24 cellular contexts compared by ENCODE assay signal in the genomic region with DNA sequence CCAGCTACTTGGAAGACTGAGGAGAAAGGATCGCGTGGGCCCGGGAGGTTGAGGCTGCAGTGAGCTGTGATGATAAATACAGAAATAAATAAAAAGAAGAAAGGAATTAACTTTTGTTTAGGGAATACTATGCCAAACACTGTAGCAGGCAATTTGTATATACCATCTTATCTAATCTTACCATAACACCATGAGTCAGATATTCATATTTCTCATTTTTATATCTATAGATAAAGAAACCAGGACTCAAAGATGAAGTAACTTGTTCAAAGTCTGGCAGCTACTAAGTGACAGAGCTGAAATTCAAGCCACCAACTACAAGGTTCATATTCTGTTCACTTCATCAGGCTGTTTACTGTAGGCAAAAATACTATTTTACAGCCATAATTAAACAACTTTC.
DNase-seq lines count a peak whose midpoint lies in the region; ATAC-seq and TF ChIP-seq lines count a peak whose summit lies in the region.
"Had no signal": no experiment of that assay in that cellular context is flagged by ENCODE, and none has a peak within 500 bp of the region (broad histone marks: within the 10 kb centered on the region; RNA-seq: fewer than 3 reads in every experiment).

No MANE protein-coding gene starts in this region.

- TF ChIP-seq CTCF in GM23338 (conservative IDR thresholded peaks at IDR 0.05; ENCODE audit: low read depth in 2 of 2): no peak

- intact Hi-C loops in naive thymus-derived CD4-positive, alpha-beta T cell (cut with micrococcal nuclease): loop anchor here (5.0 to 10.0 kb wide), 2 partner anchors 634 to 727 kb away; a partner anchor contains a TSS

- ATAC-seq in activated T-cell treated with anti-CD3 and anti-CD28 coated beads, Interleukin-2, amount 50 U/mL, for 4 hours: no peak
- ATAC-seq in GM23338: no peak
- no peak for ATAC-seq in activated T-helper 17 cell treated with anti-CD3 and anti-CD28 coated beads, Interleukin-2, amount 50 U/mL, for 72 hours (replicated peaks)
- ATAC-seq in naive thymus-derived CD4-positive, alpha-beta T cell: no peak
- ATAC-seq: gastroesophageal sphincter, HepG2, WTC11 had no signal

- no peak overlapping the region for H3K27ac ChIP-seq in GM23338 (ENCODE audit: low read depth)
- peak overlapping the region; percentile 27 for H3K27ac ChIP-seq in naive thymus-derived CD4-positive, alpha-beta T cell (ENCODE audit: low read depth, low read length)
- H3K27ac ChIP-seq: coronary artery, esophagus muscularis mucosa, gastroesophageal sphincter, left ventricle myocardium inferior, SK-N-MC had no signal

- H3K4me1 Mint-ChIP-seq in activated T-cell treated with anti-CD3 and anti-CD28 coated beads, Interleukin-2, amount 50 U/mL, for 24 hours (ENCODE audit: low read depth): peaks cover 81% of the 10 kb centered on the region
- H3K4me1 Mint-ChIP-seq in activated T-cell treated with anti-CD3 and anti-CD28 coated beads, Interleukin-2, amount 50 U/mL, for 4 hours (ENCODE audit: low read depth): peaks cover 78% of the 10 kb centered on the region
- H3K4me1 Mint-ChIP-seq in GM23338: peaks cover 8% of the 10 kb centered on the region; the same call in 2 of the 3 replicates
- peaks cover 62% of the 10 kb centered on the region for H3K4me1 Mint-ChIP-seq in activated T-helper 17 cell treated with anti-CD3 and anti-CD28 coated beads, Interleukin-2, amount 50 U/mL, for 72 hours
- H3K4me1 Mint-ChIP-seq in naive thymus-derived CD4-positive, alpha-beta T cell: peaks cover 67 to 94% (median 81%) of the 10 kb centered on the region in 7 donors

- H3K9me3 Mint-ChIP-seq in activated T-cell treated with anti-CD3 and anti-CD28 coated beads, Interleukin-2, amount 50 U/mL, for 24 hours: peaks cover 19% of the 10 kb centered on the region
- peaks cover 17% of the 10 kb centered on the region for H3K9me3 Mint-ChIP-seq in activated T-cell treated with anti-CD3 and anti-CD28 coated beads, Interleukin-2, amount 50 U/mL, for 4 hours
- no peaks in the 10 kb centered on the region for H3K9me3 Mint-ChIP-seq in GM23338
- peaks cover 9% of the 10 kb centered on the region for H3K9me3 Mint-ChIP-seq in activated T-helper 17 cell treated with anti-CD3 and anti-CD28 coated beads, Interleukin-2, amount 50 U/mL, for 72 hours
- peaks cover 2 to 40% (median 10%) of the 10 kb centered on the region in 11 donors for H3K9me3 Mint-ChIP-seq in naive thymus-derived CD4-positive, alpha-beta T cell
- H3K9me3 Mint-ChIP-seq: WTC11 had no signal

- DNase-seq in activated T-cell treated with anti-CD3 and anti-CD28 coated beads, Interleukin-2, amount 50 U/mL, for 24 hours: no peak
- no peak for DNase-seq in activated T-cell treated with anti-CD3 and anti-CD28 coated beads, Interleukin-2, amount 50 U/mL, for 4 hours
- DNase-seq in GM23338 (ENCODE audit: low spot score): no peak
- DNase-seq in naive thymus-derived CD4-positive, alpha-beta T cell: no peak
- DNase-seq in HT-29 (ENCODE audit: low spot score): no peak
- DNase-seq in NCI-H2171 (lab: John Stamatoyannopoulos, UW): no peak
- DNase-seq: ACHN; hypothalamus; left ventricle myocardium inferior; naive B cell; NCI-H1092 treated with DMSO at 0.1 percent for 48 hours; NCI-H2029; NCI-H226; NCI-H748 treated with DMSO at 0.1 percent for 48 hours; stimulated activated CD4-positive, alpha-beta T cell treated with anti-CD3 and anti-CD28 coated beads, Interleukin-1b, Interleukin-23, amount 100 ng/mL, for 48 hours had no signal

- no peaks in the 10 kb centered on the region for H4K20me1 ChIP-seq in GM23338 (replicated peaks; ENCODE audit: insufficient read depth)

- H3K4me1 ChIP-seq in GM23338 (ENCODE audit: insufficient read depth): no peaks in the 10 kb centered on the region; the same call in 1 of the 2 replicates
- H3K4me1 ChIP-seq in naive thymus-derived CD4-positive, alpha-beta T cell (ENCODE audit: control insufficient read depth in 2 of 2, insufficient read depth in 2 of 2, low read length in 2 of 2): peaks cover 62 to 64% of the 10 kb centered on the region in 2 donors
- H3K4me1 ChIP-seq: HAP-1 had no signal

- POLR2A ChIA-PET in naive thymus-derived CD4-positive, alpha-beta T cell (lab: Charles Lee): interaction anchor here (0.6 to 14.5 kb wide), 8 partner anchors 9 to 121 kb away, joined by 3 to 293 read pairs (median 4); a partner anchor contains a TSS

- 0 out of 2 replicates have a peak, but pooled peaks cover 3% of the 10 kb centered on the region for H3K9me2 ChIP-seq in GM23338 (ENCODE audit: insufficient read depth)

- no peaks in the 10 kb centered on the region for H3K36me3 ChIP-seq in GM23338 (ENCODE audit: insufficient read depth)
- H3K36me3 ChIP-seq in naive thymus-derived CD4-positive, alpha-beta T cell (ENCODE audit: control insufficient read depth in 2 of 3, insufficient read depth in 3 of 3, low read length in 3 of 3): no peaks in the 10 kb centered on the region
- H3K36me3 ChIP-seq: esophagus muscularis mucosa, gastroesophageal sphincter, HAP-1, left ventricle myocardium inferior had no signal

- CTCF ChIA-PET in naive thymus-derived CD4-positive, alpha-beta T cell (lab: Charles Lee): interaction anchor here (0.7 to 2.1 kb wide), 7 partner anchors 17 to 125 kb away, joined by 3 to 14 read pairs (median 4); no protein-coding TSS in a partner anchor

- H3K27ac Mint-ChIP-seq in activated T-cell treated with anti-CD3 and anti-CD28 coated beads, Interleukin-2, amount 50 U/mL, for 24 hours: peak overlapping the region; percentile 10
- H3K27ac Mint-ChIP-seq in GM23338: no peak overlapping the region
- no peak overlapping the region for H3K27ac Mint-ChIP-seq in activated T-helper 17 cell treated with anti-CD3 and anti-CD28 coated beads, Interleukin-2, amount 50 U/mL, for 72 hours
- peak overlapping the region; percentile 92 to 100 (median 98) for H3K27ac Mint-ChIP-seq in naive thymus-derived CD4-positive, alpha-beta T cell
- H3K27ac Mint-ChIP-seq: WTC11 had no signal

- no peaks in the 10 kb centered on the region for H3K79me2 ChIP-seq in GM23338 (replicated peaks; ENCODE audit: insufficient read depth)

- no peak overlapping the region for H3K4me2 ChIP-seq in GM23338

- H2AFZ ChIP-seq in GM23338: 0 out of 2 replicates have a peak overlapping the region, but pooled peaks have one; percentile 9

- peaks cover 19% of the 10 kb centered on the region for H3K36me3 Mint-ChIP-seq in activated T-cell treated with anti-CD3 and anti-CD28 coated beads, Interleukin-2, amount 50 U/mL, for 24 hours (ENCODE audit: low read depth)
- peaks cover 3% of the 10 kb centered on the region for H3K36me3 Mint-ChIP-seq in activated T-cell treated with anti-CD3 and anti-CD28 coated beads, Interleukin-2, amount 50 U/mL, for 4 hours (ENCODE audit: insufficient read depth)
- no peaks in the 10 kb centered on the region for H3K36me3 Mint-ChIP-seq in GM23338 (ENCODE audit: low read depth)
- no peaks in the 10 kb centered on the region for H3K36me3 Mint-ChIP-seq in activated T-helper 17 cell treated with anti-CD3 and anti-CD28 coated beads, Interleukin-2, amount 50 U/mL, for 72 hours (ENCODE audit: low read depth)
- peaks cover 3 to 56% (median 8%) of the 10 kb centered on the region in 5 donors for H3K36me3 Mint-ChIP-seq in naive thymus-derived CD4-positive, alpha-beta T cell
- H3K36me3 Mint-ChIP-seq: WTC11 had no signal

- H3F3A ChIP-seq in GM23338 (replicated peaks; ENCODE audit: low read depth): no peaks in the 10 kb centered on the region

- H3K27me3 ChIP-seq in GM23338 (ENCODE audit: insufficient read depth): no peaks in the 10 kb centered on the region
- H3K27me3 ChIP-seq in naive thymus-derived CD4-positive, alpha-beta T cell (ENCODE audit: control insufficient read depth in 2 of 2, insufficient read depth in 2 of 2, low read length in 2 of 2): no peaks in the 10 kb centered on the region
- H3K27me3 ChIP-seq: esophagus muscularis mucosa, gastroesophageal sphincter had no signal

- no peaks in the 10 kb centered on the region for H3K27me3 Mint-ChIP-seq in activated T-cell treated with anti-CD3 and anti-CD28 coated beads, Interleukin-2, amount 50 U/mL, for 24 hours
- no peaks in the 10 kb centered on the region for H3K27me3 Mint-ChIP-seq in activated T-cell treated with anti-CD3 and anti-CD28 coated beads, Interleukin-2, amount 50 U/mL, for 4 hours (ENCODE audit: low read depth)
- H3K27me3 Mint-ChIP-seq in GM23338 (ENCODE audit: insufficient read depth, low read depth, poor library complexity): peaks cover 6% of the 10 kb centered on the region
- no peaks in the 10 kb centered on the region for H3K27me3 Mint-ChIP-seq in activated T-helper 17 cell treated with anti-CD3 and anti-CD28 coated beads, Interleukin-2, amount 50 U/mL, for 72 hours
- no peaks in the 10 kb centered on the region for H3K27me3 Mint-ChIP-seq in naive thymus-derived CD4-positive, alpha-beta T cell
- H3K27me3 Mint-ChIP-seq: naive B cell had no signal

- H3K9me3 ChIP-seq in naive thymus-derived CD4-positive, alpha-beta T cell (ENCODE audit: control insufficient read depth in 2 of 3, low read length in 3 of 3): peaks cover 0 to 4% (median 0%) of the 10 kb centered on the region in 3 experiments
- H3K9me3 ChIP-seq: esophagus muscularis mucosa, gastroesophageal sphincter, HAP-1, left ventricle myocardium inferior had no signal

- no peak overlapping the region for H3K4me3 ChIP-seq in GM23338
- no peak overlapping the region for H3K4me3 ChIP-seq in naive thymus-derived CD4-positive, alpha-beta T cell (ENCODE audit: low read length)
- H3K4me3 ChIP-seq: coronary artery, esophagus muscularis mucosa, gastroesophageal sphincter, HAP-1, left ventricle myocardium inferior, SK-N-MC, skin epidermis had no signal

- no peak overlapping the region for H3K4me3 Mint-ChIP-seq in activated T-cell treated with anti-CD3 and anti-CD28 coated beads, Interleukin-2, amount 50 U/mL, for 24 hours
- H3K4me3 Mint-ChIP-seq in activated T-cell treated with anti-CD3 and anti-CD28 coated beads, Interleukin-2, amount 50 U/mL, for 4 hours: no peak overlapping the region
- no peak overlapping the region for H3K4me3 Mint-ChIP-seq in GM23338
- peak overlapping the region; percentile 85 for H3K4me3 Mint-ChIP-seq in activated T-helper 17 cell treated with anti-CD3 and anti-CD28 coated beads, Interleukin-2, amount 50 U/mL, for 72 hours
- peak overlapping the region in 6 of 10 donors; percentile 42 to 95 (median 83) for H3K4me3 Mint-ChIP-seq in naive thymus-derived CD4-positive, alpha-beta T cell
- H3K4me3 Mint-ChIP-seq: WTC11 had no signal

TF ChIP-seq in GM23338, 12 proteins besides CTCF, POLR2A, EP300 and RAD21 (continues in another document):
- TF ChIP-seq EZH2 (IDR thresholded peaks at IDR 0.05; ENCODE audit: low read depth, unreplicated experiment): no peak

Comparison
In these comparisons a context has a peak if more than half of its experiments do, and no peak if none do; other contexts are left out.
1. H3K27ac Mint-ChIP-seq: peak in activated T-cell treated with anti-CD3 and anti-CD28 coated beads, Interleukin-2, amount 50 U/mL, for 24 hours (single experiment) and naive thymus-derived CD4-positive, alpha-beta T cell (9 of 9); none in GM23338 (single experiment) and activated T-helper 17 cell treated with anti-CD3 and anti-CD28 coated beads, Interleukin-2, amount 50 U/mL, for 72 hours (single experiment).
2. H3K4me3 Mint-ChIP-seq: peak in activated T-helper 17 cell treated with anti-CD3 and anti-CD28 coated beads, Interleukin-2, amount 50 U/mL, for 72 hours (single experiment) and naive thymus-derived CD4-positive, alpha-beta T cell (6 of 10); none in activated T-cell treated with anti-CD3 and anti-CD28 coated beads, Interleukin-2, amount 50 U/mL, for 24 hours (single experiment), activated T-cell treated with anti-CD3 and anti-CD28 coated beads, Interleukin-2, amount 50 U/mL, for 4 hours (single experiment) and GM23338 (single experiment).